In the genomic region with DNA sequence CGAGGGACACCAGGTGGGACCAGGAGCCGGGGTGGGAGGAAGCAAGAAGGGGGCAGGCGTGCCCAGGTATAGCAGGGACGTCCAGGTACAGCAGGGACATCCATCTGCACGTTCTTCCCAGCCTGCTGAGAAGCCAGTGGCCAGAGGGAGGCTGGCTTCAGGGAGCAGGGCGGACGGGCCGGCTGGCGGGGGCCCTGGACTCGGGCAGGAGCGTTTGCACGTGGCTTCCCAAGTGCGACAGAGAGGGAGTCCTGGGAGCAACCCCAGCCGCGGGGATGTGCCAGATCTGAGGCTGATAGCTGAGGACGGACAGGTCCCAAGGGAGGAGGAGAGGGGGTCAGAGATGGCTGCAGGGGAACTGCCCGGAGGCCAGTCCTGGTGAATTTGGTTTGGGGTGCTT, we compare ENCODE assay signal across 14 cellular contexts. TPM values are rescaled to one million over a fixed set of nuclear protein-coding genes. Genes with fewer than 3 reads are reported as not detected.
DNase-seq lines count a peak whose midpoint lies in the region; ATAC-seq and TF ChIP-seq lines count a peak whose summit lies in the region.
"Had no signal": no experiment of that assay in that cellular context is flagged by ENCODE, and none has a peak within 500 bp of the region (broad histone marks: within the 10 kb centered on the region; RNA-seq: fewer than 3 reads in every experiment).

No MANE protein-coding gene starts in this region.

- H3K27ac Mint-ChIP-seq in CD14-positive monocyte, result peak overlapping the region; percentile 94 to 99 (median 97)
- H3K27ac Mint-ChIP-seq in activated B cell treated with CpG ODN at 0.5 μM for 24 hours, result peak overlapping the region; percentile 44
- peak overlapping the region; percentile 85 for H3K27ac Mint-ChIP-seq in stimulated activated effector memory CD8-positive, alpha-beta T cell treated with anti-CD3 and anti-CD28 coated beads, Interleukin-12 subunit alpha, Interleukin-12 subunit beta, amount 100 ng/mL, for 72 hours
- no peak overlapping the region for H3K27ac Mint-ChIP-seq in osteocyte (ENCODE audit: unreplicated experiment)

- peak overlapping the region; percentile 3 for H3K27ac ChIP-seq in layer of hippocampus (ENCODE audit: low read depth, low read length)

- intact Hi-C loops in CD14-positive monocyte (cut with micrococcal nuclease), result loop anchor here (5.0 kb wide), 2 partner anchors 35 to 60 kb away; partner anchors contain the start of genes HAUS8 (in 2 of the 2) and MYO9B (in 2 of the 2)
- intact Hi-C loops in activated B cell treated with CpG ODN at 0.5 μM for 24 hours (cut with micrococcal nuclease), result no loop called here

- peaks cover 0 to 5% (median 0%) of the 10 kb centered on the region in 7 donors for H3K9me3 Mint-ChIP-seq in CD14-positive monocyte
- no peaks in the 10 kb centered on the region for H3K9me3 Mint-ChIP-seq in activated B cell treated with CpG ODN at 0.5 μM for 24 hours
- H3K9me3 Mint-ChIP-seq in stimulated activated effector memory CD8-positive, alpha-beta T cell treated with anti-CD3 and anti-CD28 coated beads, Interleukin-12 subunit alpha, Interleukin-12 subunit beta, amount 100 ng/mL, for 72 hours, result no peaks in the 10 kb centered on the region
- H3K9me3 Mint-ChIP-seq in osteocyte (ENCODE audit: unreplicated experiment), result no peaks in the 10 kb centered on the region

- no peak for ATAC-seq in activated B cell treated with CpG ODN at 0.5 μM for 24 hours (ENCODE audit: low read depth)
- ATAC-seq in stimulated activated effector memory CD8-positive, alpha-beta T cell treated with anti-CD3 and anti-CD28 coated beads, Interleukin-12 subunit alpha, Interleukin-12 subunit beta, amount 100 ng/mL, for 72 hours, result no peak
- no peak for ATAC-seq in HG03135 (IDR thresholded peaks at IDR 0.05; ENCODE audit: unreplicated experiment)

- no peaks in the 10 kb centered on the region for H3K27me3 ChIP-seq in layer of hippocampus (ENCODE audit: control insufficient read depth, insufficient read depth, low read length)

- POLR2A ChIA-PET in activated B cell treated with CpG ODN at 0.5 μM for 24 hours (lab: Charles Lee), result no interaction called here

- H3K4me3 Mint-ChIP-seq in CD14-positive monocyte (no peak overlapping the region), activated B cell treated with CpG ODN at 0.5 μM for 24 hours (no peak overlapping the region), osteocyte (ENCODE audit: unreplicated experiment) (no peak overlapping the region)
- no peak overlapping the region for H3K4me3 Mint-ChIP-seq in stimulated activated effector memory CD8-positive, alpha-beta T cell treated with anti-CD3 and anti-CD28 coated beads, Interleukin-12 subunit alpha, Interleukin-12 subunit beta, amount 100 ng/mL, for 72 hours

- peaks cover 0 to 3% (median 2%) of the 10 kb centered on the region in 3 donors for H3K27me3 Mint-ChIP-seq in CD14-positive monocyte (ENCODE audit: low read depth in 3 of 3)
- H3K27me3 Mint-ChIP-seq in activated B cell treated with CpG ODN at 0.5 μM for 24 hours, result no peaks in the 10 kb centered on the region
- no peaks in the 10 kb centered on the region for H3K27me3 Mint-ChIP-seq in osteocyte (ENCODE audit: unreplicated experiment)

- no peak for TF ChIP-seq CTCF in CD14-positive monocyte (IDR thresholded peaks at IDR 0.05)
- no peak for TF ChIP-seq CTCF in activated B cell treated with CpG ODN at 0.5 μM for 24 hours (IDR thresholded peaks at IDR 0.05)
- TF ChIP-seq CTCF in osteocyte (IDR thresholded peaks at IDR 0.05), result no peak

- H3K36me3 Mint-ChIP-seq in CD14-positive monocyte, result peaks cover 72 to 80% of the 10 kb centered on the region in 2 donors
- H3K36me3 Mint-ChIP-seq in activated B cell treated with CpG ODN at 0.5 μM for 24 hours (ENCODE audit: low read depth), result peaks cover 51% of the 10 kb centered on the region
- H3K36me3 Mint-ChIP-seq in stimulated activated effector memory CD8-positive, alpha-beta T cell treated with anti-CD3 and anti-CD28 coated beads, Interleukin-12 subunit alpha, Interleukin-12 subunit beta, amount 100 ng/mL, for 72 hours, result peaks cover 82% of the 10 kb centered on the region
- H3K36me3 Mint-ChIP-seq in osteocyte (ENCODE audit: unreplicated experiment), result peaks cover 8% of the 10 kb centered on the region

- CTCF ChIA-PET in activated B cell treated with CpG ODN at 0.5 μM for 24 hours (lab: Charles Lee), result no interaction called here

- DNase-seq in CD14-positive monocyte (ENCODE audit: low spot score), result no peak
- DNase-seq in activated B cell treated with CpG ODN at 0.5 μM for 24 hours, result no peak
- DNase-seq in stimulated activated effector memory CD8-positive, alpha-beta T cell treated with anti-CD3 and anti-CD28 coated beads, Interleukin-12 subunit alpha, Interleukin-12 subunit beta, amount 100 ng/mL, for 72 hours (ENCODE audit: low spot score in 2 of 2), result no peak
- DNase-seq in mucosa of gallbladder (ENCODE audit: low spot score), result no peak
- no peak for DNase-seq in NOMO-1 treated with DMSO at 0.1 percent for 48 hours (lab: John Stamatoyannopoulos, UW; ENCODE audit: unreplicated experiment)
- no peak for DNase-seq in osteocyte (ENCODE audit: extremely low spot score, unreplicated experiment)
- DNase-seq: activated CD4-positive, CD25-positive, alpha-beta regulatory T cell treated with anti-CD3 and anti-CD28 coated beads, Interleukin-2, amount 50 U/mL, for 72 hours; effector memory CD4-positive, alpha-beta T cell; NCI-H1105; NCI-H2081; NCI-H510A; stimulated activated CD4-positive, alpha-beta T cell treated with anti-CD3 and anti-CD28 coated beads, Interleukin-2, amount 100 ng/mL, for 24 hours had no signal

- H3K4me1 Mint-ChIP-seq in CD14-positive monocyte, result peaks cover 96% of the 10 kb centered on the region
- H3K4me1 Mint-ChIP-seq in activated B cell treated with CpG ODN at 0.5 μM for 24 hours, result peaks cover 88% of the 10 kb centered on the region
- peaks cover 51% of the 10 kb centered on the region for H3K4me1 Mint-ChIP-seq in stimulated activated effector memory CD8-positive, alpha-beta T cell treated with anti-CD3 and anti-CD28 coated beads, Interleukin-12 subunit alpha, Interleukin-12 subunit beta, amount 100 ng/mL, for 72 hours
- peaks cover 15% of the 10 kb centered on the region for H3K4me1 Mint-ChIP-seq in osteocyte (ENCODE audit: unreplicated experiment)

RNA-seq across cellular contexts. Expression of gene MYO9B, which starts 36.7 kb away (rescaled TPM):
- polyA plus RNA-seq in CD14-positive monocyte, result 1 to 10 TPM; 5.9 to 7.5 TPM
- total RNA-seq in activated B cell treated with CpG ODN at 0.5 μM for 24 hours (217 and 239 TPM in 2 replicates), mucosa of gallbladder (75.0 TPM), osteocyte (93.3 and 94.3 TPM in 2 replicates)

RNA-seq across cellular contexts. Expression of gene HAUS8, which starts 37.0 kb away (rescaled TPM):
- polyA plus RNA-seq in CD14-positive monocyte, result 1 to 10 TPM; 2.5 to 4.4 TPM
- total RNA-seq in activated B cell treated with CpG ODN at 0.5 μM for 24 hours, result 15.8 and 17.8 TPM in 2 replicates
- 10.8 TPM for total RNA-seq in mucosa of gallbladder
- total RNA-seq in osteocyte, result 9.2 and 11.6 TPM in 2 replicates
